In the genomic region with DNA sequence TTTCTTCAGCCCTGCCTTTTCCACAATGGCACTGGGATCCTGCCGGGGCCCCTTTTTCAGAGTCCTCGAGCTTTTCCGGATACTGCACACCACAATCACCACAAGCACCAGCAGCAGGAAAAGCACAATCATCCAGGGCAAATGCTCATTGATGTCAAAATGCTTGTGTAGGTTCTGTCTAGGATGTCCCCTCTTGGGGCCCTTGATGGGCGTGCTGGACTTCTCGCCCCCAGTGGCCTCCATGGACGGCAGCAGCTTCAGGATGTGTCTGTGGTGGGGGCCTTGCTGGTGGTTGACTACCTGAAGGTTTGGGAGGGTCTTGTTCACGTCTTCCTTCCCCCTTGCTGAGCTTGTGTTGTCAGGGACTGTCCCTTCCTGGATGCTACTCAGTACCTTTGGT, we compare ENCODE assay signal across 31 cellular contexts.
"Had no signal": no experiment of that assay in that cellular context is flagged by ENCODE, and none has a peak within 500 bp of the region (broad histone marks: within the 10 kb centered on the region; RNA-seq: fewer than 3 reads in every experiment).

No MANE protein-coding gene starts in this region.

- H3K36me3 Mint-ChIP-seq: activated CD4-positive, alpha-beta memory T cell treated with anti-CD3 and anti-CD28 coated beads for 36 hours; activated naive CD4-positive, alpha-beta T cell treated with anti-CD3 and anti-CD28 coated beads, Interleukin-2, amount 10 ng/mL, durations not matched to agents 7 days and 5 days; activated naive CD4-positive, alpha-beta T cell treated with anti-CD3 and anti-CD28 coated beads, Interleukin-2, amount 50 U/mL, for 72 hours; activated naive CD8-positive, alpha-beta T cell treated with anti-CD3 and anti-CD28 coated beads, Interleukin-2, amount 10 ng/mL, durations not matched to agents 7 days and 5 days had no signal

- H3K27me3 ChIP-seq: brain microvascular endothelial cell, dorsolateral prefrontal cortex, esophagus muscularis mucosa, foreskin keratinocyte, gastrocnemius medialis, heart left ventricle had no signal

- H3K9me3 ChIP-seq: esophagus muscularis mucosa, gastrocnemius medialis, heart left ventricle had no signal

- H3K4me1 Mint-ChIP-seq: activated CD4-positive, alpha-beta T cell treated with anti-CD3 and anti-CD28 coated beads for 36 hours; activated CD4-positive, alpha-beta T cell treated with anti-CD3 and anti-CD28 coated beads, Interleukin-2, amount 10 ng/mL, durations not matched to agents 24 days and 14 days; activated naive CD4-positive, alpha-beta T cell treated with anti-CD3 and anti-CD28 coated beads, Interleukin-2, amount 10 ng/mL, durations not matched to agents 7 days and 5 days; activated naive CD8-positive, alpha-beta T cell treated with anti-CD3 and anti-CD28 coated beads, Interleukin-2, amount 10 ng/mL, durations not matched to agents 7 days and 5 days; central memory CD8-positive, alpha-beta T cell had no signal

- H3K27ac Mint-ChIP-seq: activated CD4-positive, alpha-beta memory T cell treated with anti-CD3 and anti-CD28 coated beads for 36 hours; activated CD4-positive, alpha-beta T cell treated with anti-CD3 and anti-CD28 coated beads for 36 hours; activated CD4-positive, alpha-beta T cell treated with anti-CD3 and anti-CD28 coated beads, Interleukin-2, amount 10 ng/mL, durations not matched to agents 24 days and 14 days; activated naive CD4-positive, alpha-beta T cell treated with anti-CD3 and anti-CD28 coated beads, Interleukin-2, amount 10 ng/mL, durations not matched to agents 7 days and 5 days; activated naive CD4-positive, alpha-beta T cell treated with anti-CD3 and anti-CD28 coated beads, Interleukin-2, amount 50 U/mL, for 72 hours; activated naive CD8-positive, alpha-beta T cell treated with anti-CD3 and anti-CD28 coated beads, Interleukin-2, amount 10 ng/mL, durations not matched to agents 7 days and 5 days; activated T-cell treated with anti-CD3 and anti-CD28 coated beads, Interleukin-2, amount 50 U/mL, for 24 hours; activated T-cell treated with anti-CD3 and anti-CD28 coated beads, Interleukin-2, amount 50 U/mL, for 72 hours; dendritic cell treated with granulocyte-macrophage colony-stimulating factor and Interleukin-4, amounts not matched to agents 40 ng/mL and 50 ng/mL, for 4 days; endodermal cell had no signal

- H3K27me3 Mint-ChIP-seq: activated CD4-positive, alpha-beta memory T cell treated with anti-CD3 and anti-CD28 coated beads for 36 hours; activated CD4-positive, alpha-beta T cell treated with anti-CD3 and anti-CD28 coated beads, Interleukin-2, amount 10 ng/mL, durations not matched to agents 24 days and 14 days; activated naive CD4-positive, alpha-beta T cell treated with anti-CD3 and anti-CD28 coated beads, Interleukin-2, amount 10 ng/mL, durations not matched to agents 7 days and 5 days; activated naive CD8-positive, alpha-beta T cell treated with anti-CD3 and anti-CD28 coated beads, Interleukin-2, amount 10 ng/mL, durations not matched to agents 7 days and 5 days had no signal

- H3K4me1 ChIP-seq: foreskin keratinocyte, gastrocnemius medialis, heart left ventricle had no signal

- DNase-seq: activated CD4-positive, alpha-beta memory T cell treated with anti-CD3 and anti-CD28 coated beads for 36 hours; activated CD4-positive, alpha-beta T cell treated with anti-CD3 and anti-CD28 coated beads for 36 hours; activated CD4-positive, alpha-beta T cell treated with anti-CD3 and anti-CD28 coated beads, Interleukin-2, amount 10 ng/mL, durations not matched to agents 24 days and 14 days; activated CD4-positive, CD25-positive, alpha-beta regulatory T cell; activated CD4-positive, CD25-positive, alpha-beta regulatory T cell treated with anti-CD3 and anti-CD28 coated beads, Interleukin-2, amount 50 U/mL, for 72 hours; activated CD8-positive, alpha-beta memory T cell treated with anti-CD3 and anti-CD28 coated beads, Interleukin-2, amount 50 U/mL, for 48 hours; activated gamma-delta T cell; activated naive CD4-positive, alpha-beta T cell; activated naive CD4-positive, alpha-beta T cell treated with anti-CD3 and anti-CD28 coated beads, Interleukin-2, amount 10 ng/mL, durations not matched to agents 7 days and 5 days; activated naive CD8-positive, alpha-beta T cell treated with anti-CD3 and anti-CD28 coated beads, Interleukin-2, amount 10 ng/mL, durations not matched to agents 7 days and 5 days; activated T-cell treated with anti-CD3 and anti-CD28 coated beads for 4 hours; activated T-cell treated with anti-CD3 and anti-CD28 coated beads, Interleukin-2, amount 50 U/mL, for 24 hours; activated T-cell treated with anti-CD3 and anti-CD28 coated beads, Interleukin-2, amount 50 U/mL, for 72 hours; amniotic stem cell; anterior cingulate cortex; brain microvascular endothelial cell; dorsolateral prefrontal cortex; effector memory CD4-positive, alpha-beta T cell; endodermal cell; erythroblast; foreskin keratinocyte; gastrocnemius medialis; glutamatergic neuron; heart left ventricle; T-helper 1 cell; T-helper 2 cell had no signal

- H3K27ac ChIP-seq: brain microvascular endothelial cell, coronary artery, dorsolateral prefrontal cortex, esophagus muscularis mucosa, foreskin keratinocyte, gastrocnemius medialis, heart left ventricle had no signal

- H3K4me3 Mint-ChIP-seq: activated CD4-positive, alpha-beta memory T cell treated with anti-CD3 and anti-CD28 coated beads for 36 hours; activated CD4-positive, alpha-beta T cell treated with anti-CD3 and anti-CD28 coated beads for 36 hours; activated CD4-positive, alpha-beta T cell treated with anti-CD3 and anti-CD28 coated beads, Interleukin-2, amount 10 ng/mL, durations not matched to agents 24 days and 14 days; activated naive CD4-positive, alpha-beta T cell treated with anti-CD3 and anti-CD28 coated beads, Interleukin-2, amount 10 ng/mL, durations not matched to agents 7 days and 5 days; activated naive CD8-positive, alpha-beta T cell treated with anti-CD3 and anti-CD28 coated beads, Interleukin-2, amount 10 ng/mL, durations not matched to agents 7 days and 5 days; activated T-cell treated with anti-CD3 and anti-CD28 coated beads, Interleukin-2, amount 50 U/mL, for 24 hours; activated T-cell treated with anti-CD3 and anti-CD28 coated beads, Interleukin-2, amount 50 U/mL, for 72 hours; central memory CD8-positive, alpha-beta T cell; dendritic cell treated with granulocyte-macrophage colony-stimulating factor and Interleukin-4, amounts not matched to agents 40 ng/mL and 50 ng/mL, for 4 days; endodermal cell had no signal

- H3K4me3 ChIP-seq: coronary artery, dorsolateral prefrontal cortex, esophagus muscularis mucosa, gastrocnemius medialis, heart left ventricle had no signal

- H3K36me3 ChIP-seq: brain microvascular endothelial cell, gastrocnemius medialis had no signal

- ATAC-seq: activated CD4-positive, alpha-beta T cell treated with anti-CD3 and anti-CD28 coated beads for 36 hours; activated naive CD4-positive, alpha-beta T cell treated with anti-CD3 and anti-CD28 coated beads, Interleukin-2, amount 50 U/mL, for 72 hours; activated T-cell treated with anti-CD3 and anti-CD28 coated beads, Interleukin-2, amount 50 U/mL, for 72 hours; foreskin keratinocyte; gastrocnemius medialis; heart left ventricle had no signal

- H3K9me3 Mint-ChIP-seq: activated CD4-positive, alpha-beta memory T cell treated with anti-CD3 and anti-CD28 coated beads for 36 hours; activated naive CD4-positive, alpha-beta T cell treated with anti-CD3 and anti-CD28 coated beads, Interleukin-2, amount 10 ng/mL, durations not matched to agents 7 days and 5 days; activated naive CD4-positive, alpha-beta T cell treated with anti-CD3 and anti-CD28 coated beads, Interleukin-2, amount 50 U/mL, for 72 hours; activated T-cell treated with anti-CD3 and anti-CD28 coated beads, Interleukin-2, amount 50 U/mL, for 24 hours; activated T-cell treated with anti-CD3 and anti-CD28 coated beads, Interleukin-2, amount 50 U/mL, for 72 hours; central memory CD8-positive, alpha-beta T cell; dendritic cell treated with granulocyte-macrophage colony-stimulating factor and Interleukin-4, amounts not matched to agents 40 ng/mL and 50 ng/mL, for 4 days; endodermal cell had no signal
